ENCODE assay signal across 14 cellular contexts in the genomic region with DNA sequence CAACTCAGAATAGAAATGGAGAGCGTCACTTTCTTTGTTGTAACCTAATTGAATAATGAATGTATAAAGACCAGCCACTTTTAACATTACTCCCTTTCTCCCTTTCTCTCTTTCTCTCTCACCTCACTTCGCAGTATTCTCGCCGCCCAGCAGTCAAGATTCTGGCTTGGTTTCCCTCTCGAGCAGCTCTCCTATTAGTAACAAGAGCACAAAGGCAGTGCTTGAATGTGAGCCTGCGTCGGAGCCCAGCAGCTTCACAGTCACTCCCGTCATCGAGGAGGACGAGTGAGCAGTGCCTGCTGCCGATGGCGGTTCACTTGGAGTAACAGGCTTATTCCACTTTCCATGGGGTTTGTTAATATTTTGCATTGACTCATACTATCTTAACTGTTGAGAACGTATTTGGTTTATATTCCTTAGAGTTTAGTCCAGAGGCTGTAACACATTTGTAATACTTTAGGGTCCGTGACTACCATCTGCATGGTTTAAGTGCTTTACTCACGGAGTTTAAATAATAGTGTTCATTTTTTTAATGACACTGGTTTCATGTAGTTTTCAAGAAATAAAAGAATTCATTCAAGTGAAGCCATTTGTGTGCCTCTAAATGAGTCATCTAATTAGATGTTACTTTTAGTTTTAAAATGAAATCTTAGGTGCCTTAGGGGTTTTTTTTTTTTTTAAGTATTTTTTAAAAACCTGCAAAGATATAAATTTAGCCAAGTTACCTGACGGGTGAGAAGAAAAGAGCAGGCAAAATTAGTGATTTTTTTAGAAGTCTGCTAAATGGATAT. TPM values are rescaled to one million over a fixed set of nuclear protein-coding genes. Genes with fewer than 3 reads are reported as not detected.
DNase-seq lines count a peak whose midpoint lies in the region; ATAC-seq and TF ChIP-seq lines count a peak whose summit lies in the region.
"Had no signal": no experiment of that assay in that cellular context is flagged by ENCODE, and none has a peak within 500 bp of the region (broad histone marks: within the 10 kb centered on the region; RNA-seq: fewer than 3 reads in every experiment).

No MANE protein-coding gene starts in this region.

- H3K27me3 Mint-ChIP-seq in WTC11 (ENCODE audit: low read depth): peaks cover 98% of the 10 kb centered on the region

- WGBS in IMR-90 (ENCODE audit: extremely low coverage in 2 of 2, insufficient read length in 1 of 2), 2 experiments: 0% methylated on average over 4 of the region's 16 CpGs; no CpG with 5 or more reads in 1 of the 2 experiments
- WGBS in mesenchymal stem cell: 1% methylated on average over 10 of the region's 16 CpGs
- WGBS in suprapubic skin: 19% methylated on average over 15 of the region's 16 CpGs

- H2BK5ac ChIP-seq in IMR-90 (ENCODE audit: low read depth, low read length, poor library complexity, severe bottlenecking): no peak overlapping the region
- no peak overlapping the region for H2BK5ac ChIP-seq in mesenchymal stem cell (ENCODE audit: low read depth, low read length, poor library complexity, severe bottlenecking)

- H4K5ac ChIP-seq in IMR-90 (ENCODE audit: low read depth, low read length): no peak overlapping the region

- no peaks in the 10 kb centered on the region for H3K79me2 ChIP-seq in DOHH2 (ENCODE audit: control insufficient read depth, low read length)

- TF ChIP-seq POLR2A in IMR-90 (IDR thresholded peaks at IDR 0.05; ENCODE audit: low read depth, low read length): no peak
- TF ChIP-seq POLR2A in suprapubic skin (IDR thresholded peaks at IDR 0.05): no peak

- H3K4me2 ChIP-seq in DOHH2 (ENCODE audit: low read length) (peak overlapping the region; percentile 35), IMR-90 (ENCODE audit: low read depth, low read length) (peak overlapping the region; percentile 75), mesenchymal stem cell (ENCODE audit: low read length, poor library complexity, severe bottlenecking) (no peak overlapping the region)

- no peaks in the 10 kb centered on the region for H3K36me3 Mint-ChIP-seq in WTC11

- no peak for TF ChIP-seq EP300 in suprapubic skin (IDR thresholded peaks at IDR 0.05)

- H3K9ac ChIP-seq in IMR-90 (ENCODE audit: low read depth, low read length) (no peak overlapping the region), mesenchymal stem cell (ENCODE audit: low read length) (peak overlapping the region; percentile 78)

- no peak overlapping the region for H2BK15ac ChIP-seq in IMR-90 (ENCODE audit: low read depth, low read length)
- no peak overlapping the region for H2BK15ac ChIP-seq in mesenchymal stem cell (ENCODE audit: low read depth, poor library complexity, severe bottlenecking)

- H3K27me3 ChIP-seq in DOHH2 (ENCODE audit: control insufficient read depth, low read length) (peaks cover 20% of the 10 kb centered on the region; the same call in 1 of the 2 replicates), IMR-90 (ENCODE audit: control insufficient read depth, insufficient read depth, low read length) (peaks cover 55% of the 10 kb centered on the region), mesenchymal stem cell (ENCODE audit: control insufficient read depth in 1 of 2, insufficient read depth in 1 of 2, low read length in 2 of 2) (peaks cover 67 to 74% of the 10 kb centered on the region in 2 experiments), suprapubic skin (peaks cover 99% of the 10 kb centered on the region)

- no peak overlapping the region for H3K56ac ChIP-seq in IMR-90 (ENCODE audit: extremely low read depth, insufficient read depth, low read length)

- peak overlapping the region; percentile 53 for H3K27ac Mint-ChIP-seq in WTC11

- BruUV-seq in IMR-90 (replicated peaks; lab: Mats Ljungman, UMichigan): no TSS peak

- H3K4ac ChIP-seq in IMR-90 (ENCODE audit: low read depth, low read length) (no peak overlapping the region), mesenchymal stem cell (ENCODE audit: low read depth in 1 of 2, low read length in 2 of 2) (no peak overlapping the region)

- H2BK120ac ChIP-seq in IMR-90 (ENCODE audit: low read depth, low read length) (no peak overlapping the region), mesenchymal stem cell (ENCODE audit: low read depth, low read length) (no peak overlapping the region)

- H2BK20ac ChIP-seq in IMR-90 (ENCODE audit: low read depth, low read length): no peak overlapping the region

- H3K4me3 Mint-ChIP-seq in WTC11: peak overlapping the region; percentile 57

- no peaks in the 10 kb centered on the region for H3K9me2 ChIP-seq in DOHH2 (replicated peaks; ENCODE audit: control insufficient read depth, low read length)

- H2AK9ac ChIP-seq in IMR-90 (replicated peaks; ENCODE audit: low read depth, low read length, poor library complexity): peak overlapping the region; percentile 28

- ATAC-seq in IMR-90 (ENCODE audit: low read depth): no peak
- ATAC-seq in WTC11: peak; percentile 34
- no peak for ATAC-seq in GM21515 (IDR thresholded peaks at IDR 0.05; ENCODE audit: unreplicated experiment)

- no peak overlapping the region for H3K14ac ChIP-seq in IMR-90 (replicated peaks; ENCODE audit: low read depth, low read length)
- no peak overlapping the region for H3K14ac ChIP-seq in mesenchymal stem cell (ENCODE audit: low read length in 2 of 2)

- no peak overlapping the region for H3K27ac ChIP-seq in DOHH2 (ENCODE audit: low read depth, low read length)
- no peak overlapping the region; the same call in 1 of the 2 replicates for H3K27ac ChIP-seq in IMR-90 (ENCODE audit: insufficient read depth, low read length)
- no peak overlapping the region for H3K27ac ChIP-seq in mesenchymal stem cell (ENCODE audit: low read length, poor library complexity, severe bottlenecking)
- no peak overlapping the region for H3K27ac ChIP-seq in suprapubic skin
- H3K27ac ChIP-seq: ovary had no signal

- H3K4me3 ChIP-seq in DOHH2 (ENCODE audit: low read length): 0 out of 2 replicates have a peak overlapping the region, but pooled peaks have one; percentile 9
- no peak overlapping the region for H3K4me3 ChIP-seq in IMR-90 (ENCODE audit: insufficient read depth, low read depth, low read length)
- peak overlapping the region in 1 of 2 experiments; percentile 74 for H3K4me3 ChIP-seq in mesenchymal stem cell (ENCODE audit: insufficient read depth in 1 of 2, low read depth in 1 of 2, low read length in 2 of 2)
- H3K4me3 ChIP-seq in suprapubic skin: no peak overlapping the region
- H3K4me3 ChIP-seq: ovary had no signal

- no peak overlapping the region for H3K18ac ChIP-seq in IMR-90 (ENCODE audit: low read depth, low read length)
- H3K18ac ChIP-seq in mesenchymal stem cell (ENCODE audit: low read depth in 1 of 2, low read length in 2 of 2): no peak overlapping the region

- CTCF ChIA-PET in IMR-90 (lab: Yijun Ruan, JAX) (no interaction called here), WTC11 (lab: Charles Lee) (interaction anchor here (0.6 to 3.6 kb wide), 6 partner anchors 9 to 75 kb away, joined by 3 to 17 read pairs (median 4); partner anchors contain the start of gene DMRT3)

- H2AK5ac ChIP-seq in IMR-90 (ENCODE audit: low read depth, low read length): no peak overlapping the region
- no peak overlapping the region for H2AK5ac ChIP-seq in mesenchymal stem cell (ENCODE audit: low read length, severe bottlenecking)

- intact Hi-C loops in IMR-90 (cut with micrococcal nuclease): no loop called here

- TF ChIP-seq CTCF in DOHH2 (IDR thresholded peaks at IDR 0.05; ENCODE audit: low read depth, low read length, poor library complexity, severe bottlenecking) (no peak), IMR-90 (conservative IDR thresholded peaks at IDR 0.05; ENCODE audit: low read depth, low read length) (no peak), WTC11 (IDR thresholded peaks at IDR 0.05) (no peak), suprapubic skin (IDR thresholded peaks at IDR 0.05) (no peak)

- no peaks in the 10 kb centered on the region for H3K36me3 ChIP-seq in DOHH2 (ENCODE audit: control insufficient read depth, low read length)
- H3K36me3 ChIP-seq in IMR-90 (ENCODE audit: control insufficient read depth, insufficient read depth, low read length): no peaks in the 10 kb centered on the region
- H3K36me3 ChIP-seq in mesenchymal stem cell (ENCODE audit: control insufficient read depth in 1 of 2, insufficient read depth in 2 of 2, low read depth in 1 of 2, low read length in 2 of 2): no peaks in the 10 kb centered on the region
- no peaks in the 10 kb centered on the region for H3K36me3 ChIP-seq in suprapubic skin
- H3K36me3 ChIP-seq: ovary had no signal

- H3K4me1 Mint-ChIP-seq in WTC11: peaks cover 45% of the 10 kb centered on the region

- H4K20me1 ChIP-seq in DOHH2 (ENCODE audit: control insufficient read depth, insufficient read depth, low read depth, low read length) (no peaks in the 10 kb centered on the region), IMR-90 (ENCODE audit: insufficient read depth, low read length) (no peaks in the 10 kb centered on the region)

- peaks cover 7% of the 10 kb centered on the region for H3K4me1 ChIP-seq in DOHH2 (ENCODE audit: control insufficient read depth, low read length)
- no peaks in the 10 kb centered on the region; the same call in 1 of the 2 replicates for H3K4me1 ChIP-seq in IMR-90 (ENCODE audit: control insufficient read depth, insufficient read depth, low read length)
- H3K4me1 ChIP-seq in mesenchymal stem cell (ENCODE audit: control insufficient read depth, insufficient read depth, low read depth, low read length): peaks cover 27% of the 10 kb centered on the region
- peaks cover 39% of the 10 kb centered on the region for H3K4me1 ChIP-seq in suprapubic skin

- no peaks in the 10 kb centered on the region for H3F3A ChIP-seq in DOHH2 (ENCODE audit: control insufficient read depth, insufficient read depth)

- H4K91ac ChIP-seq in IMR-90 (ENCODE audit: insufficient read depth, low read depth, low read length): no peak overlapping the region
- no peak overlapping the region for H4K91ac ChIP-seq in mesenchymal stem cell (ENCODE audit: low read length)

- no peak overlapping the region for H3K23ac ChIP-seq in IMR-90 (ENCODE audit: low read depth, low read length)
- no peak overlapping the region for H3K23ac ChIP-seq in mesenchymal stem cell (ENCODE audit: low read length in 2 of 2)

- H3K9me1 ChIP-seq in IMR-90 (ENCODE audit: insufficient read depth, low read length): no peaks in the 10 kb centered on the region

- H3K79me1 ChIP-seq in IMR-90 (ENCODE audit: low read depth in 1 of 2, low read length in 2 of 2) (no peaks in the 10 kb centered on the region), mesenchymal stem cell (replicated peaks; ENCODE audit: low read length, poor library complexity, severe bottlenecking) (no peaks in the 10 kb centered on the region)

- H4K8ac ChIP-seq in IMR-90 (ENCODE audit: low read depth in 2 of 2, low read length in 2 of 2) (no peak overlapping the region), mesenchymal stem cell (ENCODE audit: low read length) (no peak overlapping the region)

- POLR2A ChIA-PET in IMR-90 (lab: Charles Lee; ENCODE audit: unreplicated experiment): no interaction called here
- POLR2A ChIA-PET in WTC11 (lab: Charles Lee): interaction anchor here (0.5 to 1.3 kb wide), 2 partner anchors 9 to 127 kb away, joined by 3 to 6 read pairs; partner anchors contain the start of gene DMRT3

- no peak overlapping the region for H2BK12ac ChIP-seq in mesenchymal stem cell (ENCODE audit: low read length in 2 of 2)

- H3K9me3 Mint-ChIP-seq in WTC11: no peaks in the 10 kb centered on the region

- dilution Hi-C loops in IMR-90 (cut with HindIII; ENCODE audit: low sequenced_read_pairs, unreplicated experiment): no loop called here

- TF ChIP-seq RAD21 in IMR-90 (IDR thresholded peaks at IDR 0.05; ENCODE audit: low read length): no peak

- DNase-seq in IMR-90 (peak; percentile 13), WTC11 (ENCODE audit: low spot score) (peak; percentile 63), mesenchymal stem cell (no peak), NCI-H2227 (lab: John Stamatoyannopoulos, UW; ENCODE audit: unreplicated experiment) (no peak), suprapubic skin (ENCODE audit: low spot score in 2 of 2) (no peak)
- no peak for DNase-seq in activated naive CD4-positive, alpha-beta T cell treated with Interleukin-2 at 50 U/mL for 16 hours
- DNase-seq: amygdala; Kasumi-1; NCI-H774; ovary; stimulated activated CD4-positive, alpha-beta T cell treated with anti-CD3 and anti-CD28 coated beads, Interleukin-4, amount 100 ng/mL, for 24 hours had no signal

- in situ Hi-C loops in IMR-90 (cut with MboI; ENCODE audit: low sequenced_read_pairs): no loop called here

- H3K9me3 ChIP-seq in DOHH2 (ENCODE audit: control insufficient read depth, insufficient read depth, low read length) (peaks cover 4% of the 10 kb centered on the region; the same call in 1 of the 2 replicates), IMR-90 (ENCODE audit: control insufficient read depth, insufficient read depth, low read length) (peaks cover 17% of the 10 kb centered on the region; the same call in 1 of the 2 replicates), mesenchymal stem cell (ENCODE audit: control insufficient read depth, low read length) (no peaks in the 10 kb centered on the region), suprapubic skin (no peaks in the 10 kb centered on the region)

- H2AFZ ChIP-seq in IMR-90 (replicated peaks; ENCODE audit: low read length, poor library complexity): peak overlapping the region; percentile 58
- H2AFZ ChIP-seq in mesenchymal stem cell (ENCODE audit: low read depth, low read length): no peak overlapping the region

RNA-seq across cellular contexts. Expression of gene DMRT3, which starts 8.4 kb away (rescaled TPM):
- not detected in 2 replicates for total RNA-seq in IMR-90 (2012; rRNA removed)
- polyA plus RNA-seq in IMR-90 (2012; rRNA removed): not detected in 2 replicates
- 0.01 TPM in 1 of 2 replicates, not detected in the other for polyA plus RNA-seq in IMR-90 (2012; cell fraction: cytosol; rRNA removed)
- polyA plus RNA-seq in IMR-90 (2012; cell fraction: nucleus; rRNA removed; ENCODE audit: low replicate concordance): not detected in 2 replicates
- total RNA-seq in WTC11 (2021): not detected in 3 replicates
- not detected for polyA plus RNA-seq in mesenchymal stem cell (2013, experiment 1 of 2)
- not detected for polyA plus RNA-seq in mesenchymal stem cell (2013, experiment 2 of 2)
- under 1 TPM in 1 of 4 donors, not detected in 3; 0.42 TPM for total RNA-seq in suprapubic skin
- total RNA-seq: ovary; T-helper 1 cell treated with Interleukin-12 subunit alpha and Interleukin-12 subunit beta and Interleukin-4 antibody, amounts not matched to agents 30 ng/mL and 1 ng/mL, for 36 hours had no signal

Comparison
In these comparisons a context has a peak if more than half of its experiments do, and no peak if none do; other contexts are left out.
1. DNase-seq: peak in IMR-90 (single experiment) and WTC11 (single experiment); none in mesenchymal stem cell (single experiment), NCI-H2227 (single experiment), suprapubic skin (0 of 2) and activated naive CD4-positive, alpha-beta T cell treated with Interleukin-2 at 50 U/mL for 16 hours (single experiment).